ENCODE assay signal across 10 cellular contexts in genomic region chr5:78530342-78531096, GRCh38.
DNase-seq lines count a peak whose midpoint lies in the region; ATAC-seq and TF ChIP-seq lines count a peak whose summit lies in the region.
"Had no signal": no experiment of that assay in that cellular context is flagged by ENCODE, and none has a peak within 500 bp of the region (broad histone marks: within the 10 kb centered on the region; RNA-seq: fewer than 3 reads in every experiment).

No MANE protein-coding gene starts in this region.

- peak overlapping the region in 1 of 2 experiments; percentile 54 for H2BK12ac ChIP-seq in mesenchymal stem cell (ENCODE audit: low read length in 2 of 2)

- no peak for ATAC-seq in activated CD8-positive, alpha-beta T cell treated with anti-CD3 and anti-CD28 coated beads, Interleukin-2, amount 10 ng/mL, durations not matched to agents 7 days and 5 days

- no peak overlapping the region for H3K4me3 ChIP-seq in AG09309 (ENCODE audit: control insufficient read depth, low read depth, low read length)
- H3K4me3 ChIP-seq in breast epithelium = no peak overlapping the region
- no peak overlapping the region for H3K4me3 ChIP-seq in mesenchymal stem cell (ENCODE audit: insufficient read depth in 1 of 2, low read depth in 1 of 2, low read length in 2 of 2)

- no peak overlapping the region for H2BK5ac ChIP-seq in mesenchymal stem cell (ENCODE audit: low read depth, low read length, poor library complexity, severe bottlenecking)

- 52% methylated on average over 2 of the region's 3 CpGs for WGBS in mesenchymal stem cell

- no peaks in the 10 kb centered on the region for H3K4me1 ChIP-seq in breast epithelium
- peaks cover 24% of the 10 kb centered on the region for H3K4me1 ChIP-seq in mesenchymal stem cell (ENCODE audit: control insufficient read depth, insufficient read depth, low read depth, low read length)
- H3K4me1 ChIP-seq: parathyroid adenoma had no signal

- peak overlapping the region; percentile 30 for H2AK5ac ChIP-seq in mesenchymal stem cell (ENCODE audit: low read length, severe bottlenecking)

- no peaks in the 10 kb centered on the region for H3K9me3 Mint-ChIP-seq in activated CD8-positive, alpha-beta T cell treated with anti-CD3 and anti-CD28 coated beads, Interleukin-2, amount 10 ng/mL, durations not matched to agents 7 days and 5 days (ENCODE audit: insufficient read depth)
- H3K9me3 Mint-ChIP-seq in activated naive CD8-positive, alpha-beta T cell treated with anti-CD3 and anti-CD28 coated beads for 36 hours = no peaks in the 10 kb centered on the region

- H3K27ac Mint-ChIP-seq in activated CD8-positive, alpha-beta T cell treated with anti-CD3 and anti-CD28 coated beads, Interleukin-2, amount 10 ng/mL, durations not matched to agents 7 days and 5 days = no peak overlapping the region
- H3K27ac Mint-ChIP-seq in activated naive CD8-positive, alpha-beta T cell treated with anti-CD3 and anti-CD28 coated beads for 36 hours = no peak overlapping the region

- DNase-seq in AG09309 (ENCODE audit: low read depth) = peak; percentile 91
- DNase-seq in HT1080 (ENCODE audit: low read depth) = peak; percentile 78
- DNase-seq in breast epithelium (ENCODE audit: low spot score in 2 of 2) = no peak
- peak; percentile 92 for DNase-seq in mesenchymal stem cell
- no peak for DNase-seq in activated CD4-positive, CD25-positive, alpha-beta regulatory T cell (lab: John Stamatoyannopoulos, UW)
- DNase-seq in activated CD8-positive, alpha-beta memory T cell treated with anti-CD3 and anti-CD28 coated beads, Interleukin-2, amount 50 U/mL, for 48 hours = no peak
- no peak for DNase-seq in activated CD8-positive, alpha-beta T cell treated with anti-CD3 and anti-CD28 coated beads, Interleukin-2, amount 10 ng/mL, durations not matched to agents 7 days and 5 days
- DNase-seq in activated naive CD8-positive, alpha-beta T cell treated with anti-CD3 and anti-CD28 coated beads for 36 hours = no peak
- DNase-seq: C1 segment of cervical spinal cord had no signal

- CTCF ChIA-PET in activated CD8-positive, alpha-beta T cell treated with anti-CD3 and anti-CD28 coated beads, Interleukin-2, amount 10 ng/mL, durations not matched to agents 7 days and 5 days (lab: Charles Lee) = no interaction called here

- H2AFZ ChIP-seq in mesenchymal stem cell (ENCODE audit: low read depth, low read length) = no peak overlapping the region
- H2AFZ ChIP-seq: parathyroid adenoma had no signal

- TF ChIP-seq CTCF in AG09309 (IDR thresholded peaks at IDR 0.05; ENCODE audit: control insufficient read depth, insufficient read depth, low read depth, low read length, missing control alignments) (no peak), breast epithelium (IDR thresholded peaks at IDR 0.05) (no peak)

- H3K27me3 Mint-ChIP-seq in activated CD8-positive, alpha-beta T cell treated with anti-CD3 and anti-CD28 coated beads, Interleukin-2, amount 10 ng/mL, durations not matched to agents 7 days and 5 days (ENCODE audit: low read depth) = peaks cover 16% of the 10 kb centered on the region
- H3K27me3 Mint-ChIP-seq in activated naive CD8-positive, alpha-beta T cell treated with anti-CD3 and anti-CD28 coated beads for 36 hours = no peaks in the 10 kb centered on the region

- no peaks in the 10 kb centered on the region for H3K4me1 Mint-ChIP-seq in activated CD8-positive, alpha-beta T cell treated with anti-CD3 and anti-CD28 coated beads, Interleukin-2, amount 10 ng/mL, durations not matched to agents 7 days and 5 days (ENCODE audit: low read depth)
- no peaks in the 10 kb centered on the region for H3K4me1 Mint-ChIP-seq in activated naive CD8-positive, alpha-beta T cell treated with anti-CD3 and anti-CD28 coated beads for 36 hours

- H3K4me3 Mint-ChIP-seq in activated CD8-positive, alpha-beta T cell treated with anti-CD3 and anti-CD28 coated beads, Interleukin-2, amount 10 ng/mL, durations not matched to agents 7 days and 5 days = no peak overlapping the region
- no peak overlapping the region for H3K4me3 Mint-ChIP-seq in activated naive CD8-positive, alpha-beta T cell treated with anti-CD3 and anti-CD28 coated beads for 36 hours

- H2BK120ac ChIP-seq in mesenchymal stem cell (ENCODE audit: low read depth, low read length) = no peak overlapping the region

- H4K8ac ChIP-seq in mesenchymal stem cell (ENCODE audit: low read length) = peak overlapping the region; percentile 48

- H3K23ac ChIP-seq in mesenchymal stem cell (ENCODE audit: low read length in 2 of 2) = no peak overlapping the region

- H3K27me3 ChIP-seq in breast epithelium (no peaks in the 10 kb centered on the region), mesenchymal stem cell (ENCODE audit: control insufficient read depth in 1 of 2, insufficient read depth in 1 of 2, low read length in 2 of 2) (no peaks in the 10 kb centered on the region)

- no peak overlapping the region for H4K91ac ChIP-seq in mesenchymal stem cell (ENCODE audit: low read length)

- H3K36me3 Mint-ChIP-seq in activated CD8-positive, alpha-beta T cell treated with anti-CD3 and anti-CD28 coated beads, Interleukin-2, amount 10 ng/mL, durations not matched to agents 7 days and 5 days (ENCODE audit: low read depth) = no peaks in the 10 kb centered on the region
- H3K36me3 Mint-ChIP-seq in activated naive CD8-positive, alpha-beta T cell treated with anti-CD3 and anti-CD28 coated beads for 36 hours = no peaks in the 10 kb centered on the region

- H3K4ac ChIP-seq in mesenchymal stem cell (ENCODE audit: low read depth in 1 of 2, low read length in 2 of 2) = no peak overlapping the region

- H2BK15ac ChIP-seq in mesenchymal stem cell (ENCODE audit: low read depth, poor library complexity, severe bottlenecking) = no peak overlapping the region

- intact Hi-C loops in breast epithelium (cut with DNase I; ENCODE audit: low total_unique reads) = no loop called here

- peaks cover 22% of the 10 kb centered on the region for H3K79me1 ChIP-seq in mesenchymal stem cell (replicated peaks; ENCODE audit: low read length, poor library complexity, severe bottlenecking)

- H3K27ac ChIP-seq in breast epithelium (peak overlapping the region; percentile 50 to 77), mesenchymal stem cell (ENCODE audit: low read length, poor library complexity, severe bottlenecking) (no peak overlapping the region)
- H3K27ac ChIP-seq: parathyroid adenoma had no signal

- H3K9ac ChIP-seq in mesenchymal stem cell (ENCODE audit: low read length) = peak overlapping the region; percentile 94
- H3K9ac ChIP-seq: parathyroid adenoma had no signal

- no peaks in the 10 kb centered on the region for H3K36me3 ChIP-seq in breast epithelium
- no peaks in the 10 kb centered on the region for H3K36me3 ChIP-seq in mesenchymal stem cell (ENCODE audit: control insufficient read depth in 1 of 2, insufficient read depth in 2 of 2, low read depth in 1 of 2, low read length in 2 of 2)

- POLR2A ChIA-PET in activated CD8-positive, alpha-beta T cell treated with anti-CD3 and anti-CD28 coated beads, Interleukin-2, amount 10 ng/mL, durations not matched to agents 7 days and 5 days (lab: Charles Lee) = no interaction called here

- H3K9me3 ChIP-seq in breast epithelium (no peaks in the 10 kb centered on the region), mesenchymal stem cell (ENCODE audit: control insufficient read depth, low read length) (no peaks in the 10 kb centered on the region)

- H3K4me2 ChIP-seq in mesenchymal stem cell (ENCODE audit: low read length, poor library complexity, severe bottlenecking) = no peak overlapping the region

- H3K14ac ChIP-seq in mesenchymal stem cell (ENCODE audit: low read length in 2 of 2) = no peak overlapping the region

- no peak overlapping the region for H3K18ac ChIP-seq in mesenchymal stem cell (ENCODE audit: low read depth in 1 of 2, low read length in 2 of 2)

- TF ChIP-seq POLR2A in breast epithelium (IDR thresholded peaks at IDR 0.05) = no peak

Comparison
In these comparisons a context has a peak if more than half of its experiments do, and no peak if none do; other contexts are left out.
1. DNase-seq: peak in AG09309 (single experiment), HT1080 (single experiment) and mesenchymal stem cell (single experiment); none in breast epithelium (0 of 2), activated CD4-positive, CD25-positive, alpha-beta regulatory T cell (0 of 4), activated CD8-positive, alpha-beta memory T cell treated with anti-CD3 and anti-CD28 coated beads, Interleukin-2, amount 50 U/mL, for 48 hours (single experiment), activated CD8-positive, alpha-beta T cell treated with anti-CD3 and anti-CD28 coated beads, Interleukin-2, amount 10 ng/mL, durations not matched to agents 7 days and 5 days (single experiment) and activated naive CD8-positive, alpha-beta T cell treated with anti-CD3 and anti-CD28 coated beads for 36 hours (single experiment).